ENCODE assay signal across 8 cellular contexts in the genomic region with DNA sequence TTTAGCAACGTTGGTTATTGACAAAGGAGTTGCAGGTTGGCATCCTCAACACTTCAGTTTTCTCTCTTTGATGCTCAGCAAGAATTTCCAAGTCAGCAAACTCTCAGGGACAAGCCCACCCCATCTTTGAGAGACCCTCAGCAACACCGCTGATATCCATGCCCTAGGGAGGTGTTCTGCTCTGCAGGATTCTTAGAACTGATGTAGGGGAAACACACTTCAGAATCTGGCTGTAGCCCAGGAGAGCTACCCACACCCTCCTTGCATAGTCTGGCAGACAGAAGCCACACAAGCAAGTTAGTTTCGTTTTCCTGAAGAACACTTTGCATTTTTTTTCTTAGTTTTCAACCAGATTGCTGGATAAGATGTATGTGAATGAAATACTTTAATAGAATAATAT. TPM values are rescaled to one million over a fixed set of nuclear protein-coding genes. Genes with fewer than 3 reads are reported as not detected.
DNase-seq lines count a peak whose midpoint lies in the region; ATAC-seq and TF ChIP-seq lines count a peak whose summit lies in the region.

No MANE protein-coding gene starts in this region.

- H3K9me3 Mint-ChIP-seq in activated CD8-positive, alpha-beta memory T cell treated with anti-CD3 and anti-CD28 coated beads, Interleukin-2, amount 10 ng/mL, durations not matched to agents 7 days and 5 days (ENCODE audit: low read depth): peaks cover 5% of the 10 kb centered on the region

- H3K27ac ChIP-seq in fibroblast of lung (ENCODE audit: insufficient read depth, low read length) (peak overlapping the region; percentile 61), rectal smooth muscle tissue (ENCODE audit: low read depth, low read length) (no peak overlapping the region)

- H3K4me2 ChIP-seq in fibroblast of lung (ENCODE audit: extremely low read depth, insufficient read depth, low read length): peak overlapping the region; percentile 97

- DNase-seq in GM12864 (ENCODE audit: low read depth) (peak; percentile 44), MG63 (peak; percentile 50), fibroblast of lung (ENCODE audit: low read depth in 2 of 2) (peak; percentile 66 to 69), OCI-M2 (lab: John Stamatoyannopoulos, UW; ENCODE audit: unreplicated experiment) (no peak), NCI-H446 treated with DMSO at 0.1 percent for 48 hours (lab: John Stamatoyannopoulos, UW) (no peak)
- DNase-seq in activated CD8-positive, alpha-beta memory T cell treated with anti-CD3 and anti-CD28 coated beads, Interleukin-2, amount 10 ng/mL, durations not matched to agents 7 days and 5 days: peak; percentile 71

- no peaks in the 10 kb centered on the region for H3K79me2 ChIP-seq in fibroblast of lung (ENCODE audit: control insufficient read depth, insufficient read depth, low read length)

- ATAC-seq in GM21786 (IDR thresholded peaks at IDR 0.05; ENCODE audit: unreplicated experiment): peak; percentile 81
- peak; percentile 86 for ATAC-seq in activated CD8-positive, alpha-beta memory T cell treated with anti-CD3 and anti-CD28 coated beads, Interleukin-2, amount 10 ng/mL, durations not matched to agents 7 days and 5 days

- no peak overlapping the region for H3K9ac ChIP-seq in fibroblast of lung (ENCODE audit: insufficient read depth, low read length)
- no peak overlapping the region for H3K9ac ChIP-seq in rectal smooth muscle tissue (ENCODE audit: low read length)

- H3K4me1 ChIP-seq in fibroblast of lung (ENCODE audit: control insufficient read depth, extremely low read depth, insufficient read depth, low read length): peaks cover 2% of the 10 kb centered on the region
- peaks cover 4% of the 10 kb centered on the region for H3K4me1 ChIP-seq in rectal smooth muscle tissue (ENCODE audit: control insufficient read depth, insufficient read depth, low read length)

- no peaks in the 10 kb centered on the region for H4K20me1 ChIP-seq in fibroblast of lung (ENCODE audit: control insufficient read depth, extremely low read depth, insufficient read depth, low read length)

- peak overlapping the region; percentile 94 for H2AFZ ChIP-seq in fibroblast of lung (ENCODE audit: low read length)

- no peaks in the 10 kb centered on the region for H3K27me3 Mint-ChIP-seq in activated CD8-positive, alpha-beta memory T cell treated with anti-CD3 and anti-CD28 coated beads, Interleukin-2, amount 10 ng/mL, durations not matched to agents 7 days and 5 days

- CTCF ChIA-PET in activated CD8-positive, alpha-beta memory T cell treated with anti-CD3 and anti-CD28 coated beads, Interleukin-2, amount 10 ng/mL, durations not matched to agents 7 days and 5 days (lab: Charles Lee): interaction anchor here (1.1 to 1.8 kb wide), 3 partner anchors 10 to 81 kb away, joined by 3 to 6 read pairs (median 6); partner anchors contain the start of gene SAMD9

- peaks cover 38% of the 10 kb centered on the region for H3K4me1 Mint-ChIP-seq in activated CD8-positive, alpha-beta memory T cell treated with anti-CD3 and anti-CD28 coated beads, Interleukin-2, amount 10 ng/mL, durations not matched to agents 7 days and 5 days

- H3K27me3 ChIP-seq in MG63: no peaks in the 10 kb centered on the region
- H3K27me3 ChIP-seq in fibroblast of lung (ENCODE audit: control insufficient read depth, insufficient read depth, low read length): no peaks in the 10 kb centered on the region
- H3K27me3 ChIP-seq in rectal smooth muscle tissue (ENCODE audit: control insufficient read depth, insufficient read depth, low read length): no peaks in the 10 kb centered on the region

- TF ChIP-seq CTCF in GM12864 (IDR thresholded peaks at IDR 0.05; ENCODE audit: low read depth, low read length, missing control alignments): no peak
- TF ChIP-seq CTCF in fibroblast of lung (conservative IDR thresholded peaks at IDR 0.05 in 1 of 2, IDR thresholded peaks at IDR 0.05 in 1 of 2; ENCODE audit: low read depth in 1 of 2, low read length in 2 of 2): no peak

- peak overlapping the region; percentile 96 for H3K27ac Mint-ChIP-seq in activated CD8-positive, alpha-beta memory T cell treated with anti-CD3 and anti-CD28 coated beads, Interleukin-2, amount 10 ng/mL, durations not matched to agents 7 days and 5 days

- H3K4me3 ChIP-seq in GM12864 (ENCODE audit: low read depth, low read length): peak overlapping the region; percentile 78
- peak overlapping the region; percentile 43 for H3K4me3 ChIP-seq in MG63
- H3K4me3 ChIP-seq in fibroblast of lung (replicated peaks in 1 of 4; ENCODE audit: control extremely low read depth in 1 of 4, insufficient read depth in 1 of 4, low read depth in 3 of 4, low read length in 4 of 4): peak overlapping the region; percentile 52 to 91 (median 60)
- peak overlapping the region; percentile 75 for H3K4me3 ChIP-seq in rectal smooth muscle tissue (ENCODE audit: low read length)

- peaks cover 39% of the 10 kb centered on the region for H3K36me3 Mint-ChIP-seq in activated CD8-positive, alpha-beta memory T cell treated with anti-CD3 and anti-CD28 coated beads, Interleukin-2, amount 10 ng/mL, durations not matched to agents 7 days and 5 days

- no peaks in the 10 kb centered on the region for H3K36me3 ChIP-seq in MG63
- H3K36me3 ChIP-seq in fibroblast of lung (ENCODE audit: control insufficient read depth, insufficient read depth, low read length): peaks cover 5% of the 10 kb centered on the region
- peaks cover 3% of the 10 kb centered on the region for H3K36me3 ChIP-seq in rectal smooth muscle tissue (ENCODE audit: control insufficient read depth, insufficient read depth, low read length)

- peak overlapping the region; percentile 99 for H3K4me3 Mint-ChIP-seq in activated CD8-positive, alpha-beta memory T cell treated with anti-CD3 and anti-CD28 coated beads, Interleukin-2, amount 10 ng/mL, durations not matched to agents 7 days and 5 days

- H3K9me3 ChIP-seq in MG63 (no peaks in the 10 kb centered on the region), fibroblast of lung (ENCODE audit: control insufficient read depth, insufficient read depth, low read depth, low read length) (no peaks in the 10 kb centered on the region)

RNA-seq across cellular contexts. Expression of gene SAMD9L, which starts 0.8 kb away (rescaled TPM):
- total RNA-seq in MG63 (2014; rRNA removed; shearing (Covaris generic); ENCODE audit: low replicate concordance): 3.8 and 28.8 TPM in 2 replicates
- 100 to 1,000 TPM; 119 to 181 TPM for total RNA-seq in activated CD8-positive, alpha-beta memory T cell treated with anti-CD3 and anti-CD28 coated beads, Interleukin-2, amount 10 ng/mL, durations not matched to agents 7 days and 5 days
- 15.7 and 23.9 TPM in 2 replicates for total RNA-seq in fibroblast of lung
- polyA plus RNA-seq in fibroblast of lung: 8.6 and 11.8 TPM in 2 replicates
- polyA plus RNA-seq in fibroblast of lung (2012): 8.5 and 10.4 TPM in 2 replicates
- polyA minus RNA-seq in fibroblast of lung (ENCODE audit: low replicate concordance): 0.56 and 1.9 TPM in 2 replicates

RNA-seq across cellular contexts. Expression of gene SAMD9, which starts 29.6 kb away (rescaled TPM):
- 3.8 and 14.6 TPM in 2 replicates for total RNA-seq in MG63 (2014; rRNA removed; shearing (Covaris generic); ENCODE audit: low replicate concordance)
- total RNA-seq in activated CD8-positive, alpha-beta memory T cell treated with anti-CD3 and anti-CD28 coated beads, Interleukin-2, amount 10 ng/mL, durations not matched to agents 7 days and 5 days: 10 to 100 TPM; 60.1 to 85.6 TPM
- 14.6 and 19.2 TPM in 2 replicates for total RNA-seq in fibroblast of lung
- 10.1 and 10.8 TPM in 2 replicates for polyA plus RNA-seq in fibroblast of lung
- polyA plus RNA-seq in fibroblast of lung (2012): 7.3 TPM in 2 replicates
- polyA minus RNA-seq in fibroblast of lung (ENCODE audit: low replicate concordance): 0.07 and 0.71 TPM in 2 replicates

Comparison
In these comparisons a context has a peak if more than half of its experiments do, and no peak if none do; other contexts are left out.
1. DNase-seq: peak in GM12864 (single experiment), MG63 (single experiment), activated CD8-positive, alpha-beta memory T cell treated with anti-CD3 and anti-CD28 coated beads, Interleukin-2, amount 10 ng/mL, durations not matched to agents 7 days and 5 days (single experiment) and fibroblast of lung (2 of 2); none in OCI-M2 (single experiment) and NCI-H446 treated with DMSO at 0.1 percent for 48 hours (single experiment).
2. Peak in every context shown above with its lines, with median percentiles within 50 percentile points of each other: H3K4me3 ChIP-seq.